ENCODE assay signal across 8 cellular contexts in the genomic region with DNA sequence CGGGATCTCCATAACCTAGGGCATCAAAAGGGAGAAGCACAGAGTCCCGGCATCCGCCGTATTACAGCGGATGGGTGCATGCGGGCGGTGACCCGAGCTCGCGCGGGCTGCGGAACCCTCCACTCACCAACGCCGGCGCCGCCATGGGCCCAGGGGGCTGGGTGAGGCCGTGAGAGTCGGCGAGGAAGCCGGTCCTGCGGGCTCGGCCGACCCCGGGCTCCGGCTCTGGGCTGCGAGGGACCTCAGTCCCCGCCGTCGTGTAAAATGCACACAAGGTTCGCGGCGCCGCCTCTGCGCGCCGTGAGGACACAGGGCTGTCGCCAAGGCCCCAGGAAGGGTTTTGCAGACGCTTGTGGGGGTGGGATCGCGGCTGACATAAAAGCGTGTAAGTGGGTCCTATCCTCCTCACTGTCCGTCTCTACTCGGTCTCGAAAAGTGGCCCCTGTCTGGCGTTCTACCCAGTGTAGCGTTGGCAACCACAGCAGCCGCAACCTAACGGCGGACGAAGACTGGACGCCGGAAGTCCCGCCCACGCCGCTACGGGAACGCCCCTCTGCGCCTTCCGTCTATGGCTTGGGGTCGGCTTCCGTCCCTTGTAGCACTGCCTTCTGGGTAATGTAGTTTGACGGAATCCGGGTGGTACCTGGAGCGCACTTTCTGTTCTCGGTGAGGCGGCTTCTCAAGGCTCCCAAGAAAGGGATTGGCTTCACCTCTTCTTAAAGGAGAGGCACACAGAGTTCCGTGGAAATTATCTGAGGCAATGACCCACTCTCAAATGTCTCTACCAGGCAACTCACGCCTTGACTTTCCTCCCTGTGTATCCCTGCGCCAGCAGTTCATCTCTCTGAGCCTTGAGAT. TPM values are rescaled to one million over a fixed set of nuclear protein-coding genes. Genes with fewer than 3 reads are reported as not detected.
DNase-seq lines count a peak whose midpoint lies in the region; ATAC-seq lines count a peak whose summit lies in the region.

A gene (minus strand): TSS at position 519 of the 858 bp plus-strand sequence. CDS start 374 bp downstream, at position 145.

- H3K27ac Mint-ChIP-seq in dendritic cell treated with granulocyte-macrophage colony-stimulating factor and Interleukin-4, amounts not matched to agents 40 ng/mL and 50 ng/mL, for 4 days, result peak within 1 kb of the TSS; percentile 74

- H3K4me3 Mint-ChIP-seq in dendritic cell treated with granulocyte-macrophage colony-stimulating factor and Interleukin-4, amounts not matched to agents 40 ng/mL and 50 ng/mL, for 4 days, result peak within 1 kb of the TSS; percentile 75

- DNase-seq in AG08395 (ENCODE audit: low spot score) (peak; percentile 90), NCI-H2196 treated with DMSO at 0.1 percent for 48 hours (lab: John Stamatoyannopoulos, UW; ENCODE audit: unreplicated experiment) (peak; percentile 89), left lobe of liver (ENCODE audit: low spot score) (peak; percentile 94)
- peak; percentile 92 for DNase-seq in activated CD4-positive, alpha-beta T cell treated with anti-CD3 and anti-CD28 coated beads for 48 hours
- peak; percentile 91 to 93 for DNase-seq in stimulated activated CD4-positive, alpha-beta T cell treated with anti-CD3 and anti-CD28 coated beads, Interleukin-2, amount 100 ng/mL, for 24 hours

- intact Hi-C loops in dendritic cell treated with granulocyte-macrophage colony-stimulating factor and Interleukin-4, amounts not matched to agents 40 ng/mL and 50 ng/mL, for 4 days (cut with micrococcal nuclease), result loop anchor here (1.0 kb wide), 1 partner anchor 39 kb away; a partner anchor contains a TSS

- H3K9me3 Mint-ChIP-seq in dendritic cell treated with granulocyte-macrophage colony-stimulating factor and Interleukin-4, amounts not matched to agents 40 ng/mL and 50 ng/mL, for 4 days, result peaks cover 68% of the 10 kb centered on the region

- ATAC-seq in GM18870 (IDR thresholded peaks at IDR 0.05; ENCODE audit: unreplicated experiment) (peak; percentile 81), HG03108 (IDR thresholded peaks at IDR 0.05; ENCODE audit: unreplicated experiment) (peak; percentile 98), left lobe of liver (peak; percentile 99)

- peaks cover 13% of the 10 kb centered on the region for H3K36me3 Mint-ChIP-seq in dendritic cell treated with granulocyte-macrophage colony-stimulating factor and Interleukin-4, amounts not matched to agents 40 ng/mL and 50 ng/mL, for 4 days (ENCODE audit: low read depth)

- peaks cover 12% of the 10 kb centered on the region for H3K27me3 Mint-ChIP-seq in dendritic cell treated with granulocyte-macrophage colony-stimulating factor and Interleukin-4, amounts not matched to agents 40 ng/mL and 50 ng/mL, for 4 days

- peaks cover 10% of the 10 kb centered on the region for H3K4me1 Mint-ChIP-seq in dendritic cell treated with granulocyte-macrophage colony-stimulating factor and Interleukin-4, amounts not matched to agents 40 ng/mL and 50 ng/mL, for 4 days (ENCODE audit: low read depth)

RNA-seq across cellular contexts. Expression of the gene that starts here (rescaled TPM):
- 2.6 TPM for total RNA-seq in left lobe of liver

Comparison
In these comparisons a context has a peak if more than half of its experiments do, and no peak if none do; other contexts are left out.
1. Peak in every context shown above with its lines: DNase-seq and ATAC-seq.